10 cellular contexts compared by ENCODE assay signal in the genomic region with DNA sequence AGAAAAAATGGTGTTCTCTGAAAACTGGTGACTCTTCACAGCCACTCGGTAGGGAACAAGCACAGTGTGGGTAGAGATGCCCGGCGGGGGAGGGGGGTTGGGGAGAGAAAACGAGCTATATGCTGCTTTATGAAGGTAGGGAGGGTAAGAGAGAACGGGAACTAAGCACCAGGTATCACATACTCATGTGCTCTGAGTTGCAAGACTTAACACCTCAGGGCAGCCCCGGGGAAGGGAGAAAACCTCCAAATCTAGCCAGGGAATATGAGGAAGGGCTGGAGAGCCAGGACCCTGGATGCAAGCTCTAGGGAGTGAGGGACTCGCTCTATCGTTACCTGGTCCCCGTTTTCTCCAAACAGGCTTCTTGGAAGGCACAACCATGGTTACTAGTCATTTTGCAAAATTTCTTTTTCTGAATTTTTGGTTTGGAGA. TPM values are rescaled to one million over a fixed set of nuclear protein-coding genes. Genes with fewer than 3 reads are reported as not detected.
DNase-seq lines count a peak whose midpoint lies in the region; ATAC-seq and TF ChIP-seq lines count a peak whose summit lies in the region.
"Had no signal": no experiment of that assay in that cellular context is flagged by ENCODE, and none has a peak within 500 bp of the region (broad histone marks: within the 10 kb centered on the region; RNA-seq: fewer than 3 reads in every experiment).

No MANE protein-coding gene starts in this region.

- H3K4me1 ChIP-seq in breast epithelium (peaks cover 9 to 14% of the 10 kb centered on the region in 2 donors), mammary epithelial cell (ENCODE audit: insufficient read depth, low read length) (peaks cover 17% of the 10 kb centered on the region), lung (ENCODE audit: control insufficient read depth in 2 of 2, insufficient read depth in 2 of 2, low read length in 2 of 2) (peaks cover 14 to 21% of the 10 kb centered on the region in 2 donors), suprapubic skin (peaks cover 76% of the 10 kb centered on the region)

- no peaks in the 10 kb centered on the region for H3K36me3 ChIP-seq in breast epithelium
- H3K36me3 ChIP-seq in mammary epithelial cell (ENCODE audit: insufficient read depth, low read length): no peaks in the 10 kb centered on the region
- H3K36me3 ChIP-seq in lung (ENCODE audit: control insufficient read depth in 2 of 2, insufficient read depth in 2 of 2, low read length in 2 of 2): peaks cover 0 to 2% of the 10 kb centered on the region in 2 donors
- no peaks in the 10 kb centered on the region for H3K36me3 ChIP-seq in suprapubic skin

- intact Hi-C loops in breast epithelium (cut with DNase I; ENCODE audit: low total_unique reads): no loop called here
- intact Hi-C loops in mammary epithelial cell (cut with micrococcal nuclease): loop anchor here (10.0 kb wide), 1 partner anchor 65 kb away; no protein-coding TSS in a partner anchor
- intact Hi-C loops in activated T-helper 1 cell treated with anti-CD3 and anti-CD28 coated beads, Interleukin-12 subunit alpha, Interleukin-12 subunit beta, Interleukin-2, Interleukin-4 antibody, amounts not matched to agents 30 ng/mL and 10 ng/mL and 1 ng/mL, durations not matched to agents 14 hours and 24 hours and 36 hours (cut with micrococcal nuclease): no loop called here

- no peak for TF ChIP-seq EP300 in suprapubic skin (IDR thresholded peaks at IDR 0.05)

- H3K27me3 ChIP-seq in breast epithelium (no peaks in the 10 kb centered on the region), mammary epithelial cell (ENCODE audit: insufficient read depth, low read length) (no peaks in the 10 kb centered on the region), lung (ENCODE audit: control insufficient read depth, insufficient read depth) (no peaks in the 10 kb centered on the region), suprapubic skin (no peaks in the 10 kb centered on the region)

- no peak overlapping the region for H3K4me2 ChIP-seq in mammary epithelial cell (ENCODE audit: insufficient read depth, low read depth, low read length)

- H3K9me3 Mint-ChIP-seq in activated T-helper 1 cell treated with anti-CD3 and anti-CD28 coated beads, Interleukin-12 subunit alpha, Interleukin-12 subunit beta, Interleukin-2, Interleukin-4 antibody, amounts not matched to agents 30 ng/mL and 10 ng/mL and 1 ng/mL, durations not matched to agents 14 hours and 24 hours and 36 hours: no peaks in the 10 kb centered on the region

- in situ Hi-C loops in mammary epithelial cell (cut with MboI; ENCODE audit: low sequenced_read_pairs in 2 of 2): no loop called here
- in situ Hi-C loops in ACHN (cut with HindIII; ENCODE audit: low pct_ligation_motif_present, low pct_unique_long_range_greater_than_20kb, low sequenced_read_pairs): no loop called here

- H3K36me3 Mint-ChIP-seq in activated T-helper 1 cell treated with anti-CD3 and anti-CD28 coated beads, Interleukin-12 subunit alpha, Interleukin-12 subunit beta, Interleukin-2, Interleukin-4 antibody, amounts not matched to agents 30 ng/mL and 10 ng/mL and 1 ng/mL, durations not matched to agents 14 hours and 24 hours and 36 hours (ENCODE audit: low read depth): peaks cover 17% of the 10 kb centered on the region

- no peaks in the 10 kb centered on the region for H3K9me3 ChIP-seq in breast epithelium
- no peaks in the 10 kb centered on the region for H3K9me3 ChIP-seq in mammary epithelial cell (replicated peaks; ENCODE audit: insufficient read depth, low read length)
- no peaks in the 10 kb centered on the region for H3K9me3 ChIP-seq in lung (ENCODE audit: control insufficient read depth in 2 of 2, insufficient read depth in 1 of 2, low read length in 1 of 2)
- no peaks in the 10 kb centered on the region for H3K9me3 ChIP-seq in suprapubic skin

- H3K27me3 Mint-ChIP-seq in activated T-helper 1 cell treated with anti-CD3 and anti-CD28 coated beads, Interleukin-12 subunit alpha, Interleukin-12 subunit beta, Interleukin-2, Interleukin-4 antibody, amounts not matched to agents 30 ng/mL and 10 ng/mL and 1 ng/mL, durations not matched to agents 14 hours and 24 hours and 36 hours (ENCODE audit: insufficient read depth): peaks cover 1% of the 10 kb centered on the region
- H3K27me3 Mint-ChIP-seq: progenitor cell of endocrine pancreas had no signal

- peaks cover 76% of the 10 kb centered on the region for H3K4me1 Mint-ChIP-seq in activated T-helper 1 cell treated with anti-CD3 and anti-CD28 coated beads, Interleukin-12 subunit alpha, Interleukin-12 subunit beta, Interleukin-2, Interleukin-4 antibody, amounts not matched to agents 30 ng/mL and 10 ng/mL and 1 ng/mL, durations not matched to agents 14 hours and 24 hours and 36 hours (ENCODE audit: low read depth)

- H3K27ac ChIP-seq in breast epithelium (peak overlapping the region; percentile 88 to 91), mammary epithelial cell (ENCODE audit: insufficient read depth, low read depth, low read length) (no peak overlapping the region), lung (ENCODE audit: low read depth in 1 of 2, low read length in 1 of 2) (peak overlapping the region; percentile 46 to 69), suprapubic skin (peak overlapping the region; percentile 78)

- no peaks in the 10 kb centered on the region for H3K79me2 ChIP-seq in mammary epithelial cell (ENCODE audit: insufficient read depth, low read length)

- peak overlapping the region; percentile 94 for H3K27ac Mint-ChIP-seq in activated T-helper 1 cell treated with anti-CD3 and anti-CD28 coated beads, Interleukin-12 subunit alpha, Interleukin-12 subunit beta, Interleukin-2, Interleukin-4 antibody, amounts not matched to agents 30 ng/mL and 10 ng/mL and 1 ng/mL, durations not matched to agents 14 hours and 24 hours and 36 hours

- WGBS in mammary epithelial cell (ENCODE audit: low coverage, missing lambda C conversion rate): 90% methylated on average over 4 of the region's 9 CpGs
- 53 to 59% methylated on average over 9 of the region's 9 CpGs for WGBS in lung, 2 donors
- WGBS in suprapubic skin: 60% methylated on average over 9 of the region's 9 CpGs

- no TSS peak for BruUV-seq in mammary epithelial cell (replicated peaks; lab: Mats Ljungman, UMichigan)

- DNase-seq in breast epithelium (ENCODE audit: low spot score in 2 of 2): no peak
- DNase-seq in mammary epithelial cell: no peak
- no peak for DNase-seq in activated T-helper 1 cell treated with anti-CD3 and anti-CD28 coated beads, Interleukin-12 subunit alpha, Interleukin-12 subunit beta, Interleukin-2, Interleukin-4 antibody, amounts not matched to agents 30 ng/mL and 10 ng/mL and 1 ng/mL, durations not matched to agents 14 hours and 24 hours and 36 hours (ENCODE audit: low spot score)
- no peak for DNase-seq in lung (ENCODE audit: low spot score)
- DNase-seq in suprapubic skin (ENCODE audit: low spot score in 2 of 2): no peak
- DNase-seq in Kasumi-1 (lab: John Stamatoyannopoulos, UW): no peak
- DNase-seq in ACHN: no peak
- DNase-seq: NCI-H510A treated with DMSO at 0.1 percent for 48 hours had no signal

- H3K4me3 Mint-ChIP-seq in activated T-helper 1 cell treated with anti-CD3 and anti-CD28 coated beads, Interleukin-12 subunit alpha, Interleukin-12 subunit beta, Interleukin-2, Interleukin-4 antibody, amounts not matched to agents 30 ng/mL and 10 ng/mL and 1 ng/mL, durations not matched to agents 14 hours and 24 hours and 36 hours: peak overlapping the region; percentile 87

- H4K20me1 ChIP-seq in mammary epithelial cell (ENCODE audit: insufficient read depth, low read length): no peaks in the 10 kb centered on the region

- ATAC-seq in lung (ENCODE audit: insufficient read depth, low FRiP score): no peak
- ATAC-seq in GM18511 (IDR thresholded peaks at IDR 0.05; ENCODE audit: unreplicated experiment): no peak

- dilution Hi-C loops in mammary epithelial cell (cut with HindIII; ENCODE audit: low sequenced_read_pairs): no loop called here

- CTCF ChIA-PET in mammary epithelial cell (lab: Charles Lee; ENCODE audit: low non-redundant PET): no interaction called here

- no peak for TF ChIP-seq POLR2A in breast epithelium (IDR thresholded peaks at IDR 0.05)
- TF ChIP-seq POLR2A in suprapubic skin (IDR thresholded peaks at IDR 0.05): no peak

- TF ChIP-seq CTCF in breast epithelium (IDR thresholded peaks at IDR 0.05): no peak
- no peak for TF ChIP-seq CTCF in mammary epithelial cell (conservative IDR thresholded peaks at IDR 0.05 in 1 of 2, IDR thresholded peaks at IDR 0.05 in 1 of 2; ENCODE audit: extremely low read depth in 1 of 2, insufficient read depth in 1 of 2, low read depth in 1 of 2, low read length in 2 of 2)
- TF ChIP-seq CTCF in lung (IDR thresholded peaks at IDR 0.05; ENCODE audit: control extremely low read depth, extremely low read depth): no peak
- TF ChIP-seq CTCF in suprapubic skin (IDR thresholded peaks at IDR 0.05): no peak

- H3K4me3 ChIP-seq in breast epithelium: no peak overlapping the region
- no peak overlapping the region for H3K4me3 ChIP-seq in mammary epithelial cell (replicated peaks in 1 of 3; ENCODE audit: insufficient read depth in 1 of 3, low read depth in 2 of 3, low read length in 3 of 3)
- no peak overlapping the region for H3K4me3 ChIP-seq in lung
- peak overlapping the region; percentile 40 for H3K4me3 ChIP-seq in suprapubic skin

- no peak overlapping the region for H2AFZ ChIP-seq in mammary epithelial cell (ENCODE audit: low read depth, low read length)

- H3K9ac ChIP-seq in mammary epithelial cell (ENCODE audit: insufficient read depth, low read length): no peak overlapping the region

RNA-seq across cellular contexts. Expression of a gene that starts 35.3 kb away (rescaled TPM):
- 10 to 100 TPM; 12.6 to 16.4 (median 12.7) TPM for total RNA-seq in breast epithelium
- 1 to 10 TPM in 1 of 2 donors, under 1 TPM in 1; 0.67 to 1.3 TPM for total RNA-seq in mammary epithelial cell
- polyA plus RNA-seq in mammary epithelial cell: 0.20 TPM
- polyA minus RNA-seq in mammary epithelial cell: not detected
- 45.6 and 47.0 TPM in 2 replicates for total RNA-seq in activated T-helper 1 cell treated with anti-CD3 and anti-CD28 coated beads, Interleukin-12 subunit alpha, Interleukin-12 subunit beta, Interleukin-2, Interleukin-4 antibody, amounts not matched to agents 30 ng/mL and 10 ng/mL and 1 ng/mL, durations not matched to agents 14 hours and 24 hours and 36 hours
- 10 to 100 TPM; 28.9 to 34.8 TPM for total RNA-seq in lung
- 10 to 100 TPM in 1 of 2 donors, 1 to 10 TPM in 1; 5.5 to 14.4 TPM for polyA plus RNA-seq in lung
- 1 to 10 TPM; 2.7 to 9.5 (median 4.9) TPM for total RNA-seq in suprapubic skin

RNA-seq across cellular contexts. Expression of a gene that starts 48.4 kb away (rescaled TPM):
- total RNA-seq in breast epithelium: 10 to 100 TPM; 24.3 to 35.4 (median 32.5) TPM
- 10 to 100 TPM; 44.1 to 65.7 TPM for total RNA-seq in mammary epithelial cell
- polyA plus RNA-seq in mammary epithelial cell: 68.4 TPM
- 28.3 TPM for polyA minus RNA-seq in mammary epithelial cell
- total RNA-seq in activated T-helper 1 cell treated with anti-CD3 and anti-CD28 coated beads, Interleukin-12 subunit alpha, Interleukin-12 subunit beta, Interleukin-2, Interleukin-4 antibody, amounts not matched to agents 30 ng/mL and 10 ng/mL and 1 ng/mL, durations not matched to agents 14 hours and 24 hours and 36 hours: 43.9 and 44.0 TPM in 2 replicates
- total RNA-seq in lung: 10 to 100 TPM; 11.1 to 31.7 TPM
- 10 to 100 TPM; 43.2 to 55.4 TPM for polyA plus RNA-seq in lung
- total RNA-seq in suprapubic skin: 10 to 100 TPM; 36.6 to 51.5 (median 42.7) TPM
